Comparison of ENCODE assay signal across 23 cellular contexts in the genomic region with DNA sequence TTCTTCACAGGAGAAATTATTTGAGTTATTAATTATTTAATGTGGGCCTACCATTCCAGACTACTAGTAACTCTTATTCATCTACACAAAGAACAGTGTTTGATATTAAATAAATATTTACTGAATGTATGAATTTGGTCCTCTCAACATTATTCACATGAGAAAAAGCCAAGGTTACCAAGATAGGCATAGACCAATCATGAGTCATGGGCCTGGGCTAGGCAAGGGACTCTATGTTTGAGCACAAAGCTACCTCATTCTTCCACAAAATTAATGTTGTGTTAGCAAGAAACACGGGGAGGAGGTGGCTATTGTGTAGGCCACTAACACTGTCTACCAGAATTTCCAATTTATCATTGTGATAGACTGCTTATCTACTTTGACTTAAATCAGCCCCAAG.
"Had no signal": no experiment of that assay in that cellular context is flagged by ENCODE, and none has a peak within 500 bp of the region (broad histone marks: within the 10 kb centered on the region; RNA-seq: fewer than 3 reads in every experiment).

No MANE protein-coding gene starts in this region.

- FAIRE-seq: colon, frontal cortex had no signal

- H3K79me2 ChIP-seq: parathyroid adenoma had no signal

- H3K4me3 ChIP-seq: adrenal gland, dorsolateral prefrontal cortex, heart right ventricle, left ventricle myocardium inferior, spleen, thoracic aorta, upper lobe of left lung had no signal

- H3K9me3 ChIP-seq: adrenal gland, heart right ventricle, left ventricle myocardium inferior, spleen, thoracic aorta, upper lobe of left lung had no signal

- H2AFZ ChIP-seq: parathyroid adenoma had no signal

- ATAC-seq: activated naive CD4-positive, alpha-beta T cell treated with anti-CD3 and anti-CD28 coated beads, Interleukin-2, amount 50 U/mL, for 72 hours; heart right ventricle; sciatic nerve; stimulated activated naive B cell treated with anti-CD40 and anti-IgM and Interleukin-4, amounts not matched to agents 10 μg/mL and 1 μg/mL and 100 μg/mL, for 72 hours had no signal

- H3K27me3 ChIP-seq: adrenal gland, dorsolateral prefrontal cortex, heart right ventricle, spleen, upper lobe of left lung had no signal

- DNase-seq: activated CD4-positive, alpha-beta T cell treated with anti-CD3 and anti-CD28 coated beads for 1 hour; activated CD8-positive, alpha-beta memory T cell treated with anti-CD3 and anti-CD28 coated beads for 24 hours; activated CD8-positive, alpha-beta memory T cell treated with anti-CD3 and anti-CD28 coated beads, Interleukin-2, amount 50 U/mL, for 48 hours; activated gamma-delta T cell treated with Interleukin-2 at 50 U/mL for 16 hours; activated T-cell treated with anti-CD3 and anti-CD28 coated beads, Interleukin-2, amount 50 U/mL, for 48 hours; adrenal gland; central memory CD4-positive, alpha-beta T cell; dorsolateral prefrontal cortex; heart right ventricle; left ventricle myocardium inferior; mammary epithelial cell; midbrain; spleen; stimulated activated naive B cell treated with anti-CD40 and anti-IgM and Interleukin-4, amounts not matched to agents 10 μg/mL and 1 μg/mL and 100 μg/mL, for 72 hours; upper lobe of left lung; WERI-Rb-1 had no signal

- H3K27ac ChIP-seq: adrenal gland, epithelial cell of prostate, left ventricle myocardium inferior, parathyroid adenoma, spleen, thoracic aorta, upper lobe of left lung, WERI-Rb-1 had no signal

- H3K36me3 ChIP-seq: adrenal gland, heart right ventricle, left ventricle myocardium inferior, spleen, thoracic aorta, upper lobe of left lung, WERI-Rb-1 had no signal

- H3K9ac ChIP-seq: parathyroid adenoma had no signal

- H3K4me1 ChIP-seq: adrenal gland, parathyroid adenoma, spleen had no signal
